Comparison of ENCODE assay signal across 20 cellular contexts in genomic region chr5:124397290-124397689, GRCh38.
"Had no signal": no experiment of that assay in that cellular context is flagged by ENCODE, and none has a peak within 500 bp of the region (broad histone marks: within the 10 kb centered on the region; RNA-seq: fewer than 3 reads in every experiment).

No MANE protein-coding gene starts in this region.

- H3K4me3 ChIP-seq: lower lobe of right lung, ovary, psoas muscle, right atrium auricular region, tibial artery had no signal

- H3K36me3 ChIP-seq: lower lobe of right lung, ovary, right atrium auricular region, tibial artery had no signal

- H3K9me3 Mint-ChIP-seq: activated naive CD8-positive, alpha-beta T cell treated with anti-CD3 and anti-CD28 coated beads, Interleukin-2, amount 10 ng/mL, durations not matched to agents 7 days and 5 days had no signal

- H3K36me3 Mint-ChIP-seq: activated naive CD8-positive, alpha-beta T cell treated with anti-CD3 and anti-CD28 coated beads, Interleukin-2, amount 10 ng/mL, durations not matched to agents 7 days and 5 days; natural killer cell had no signal

- H3K4me1 Mint-ChIP-seq: activated naive CD8-positive, alpha-beta T cell treated with anti-CD3 and anti-CD28 coated beads, Interleukin-2, amount 10 ng/mL, durations not matched to agents 7 days and 5 days; T-helper 17 cell had no signal

- H3K27me3 ChIP-seq: foreskin keratinocyte, ovary, right atrium auricular region, tibial artery had no signal

- ATAC-seq: activated T-cell treated with anti-CD3 and anti-CD28 coated beads, Interleukin-2, amount 50 U/mL, for 72 hours; foreskin keratinocyte; lower lobe of right lung; natural killer cell; psoas muscle; stimulated activated naive CD8-positive, alpha-beta T cell treated with anti-CD3 and anti-CD28 coated beads, Interleukin-15, Interleukin-2, amounts not matched to agents 100 U/mL and 50 U/mL, for 24 hours; T-helper 17 cell had no signal

- H3K4me3 Mint-ChIP-seq: activated naive CD4-positive, alpha-beta T cell treated with anti-CD3 and anti-CD28 coated beads for 36 hours; activated naive CD8-positive, alpha-beta T cell treated with anti-CD3 and anti-CD28 coated beads, Interleukin-2, amount 10 ng/mL, durations not matched to agents 7 days and 5 days; activated T-cell treated with anti-CD3 and anti-CD28 coated beads, Interleukin-2, amount 50 U/mL, for 72 hours; natural killer cell; T-helper 17 cell had no signal

- H3K27ac ChIP-seq: foreskin keratinocyte, lower lobe of right lung, ovary, psoas muscle, right atrium auricular region, tibial artery had no signal

- DNase-seq: activated CD4-positive, alpha-beta T cell treated with anti-CD3 and anti-CD28 coated beads for 4 hours; activated CD4-positive, alpha-beta T cell treated with anti-CD3 and anti-CD28 coated beads, Interleukin-2, amount 50 U/mL, for 48 hours; activated CD4-positive, CD25-positive, alpha-beta regulatory T cell; activated effector memory CD4-positive, alpha-beta T cell treated with Interleukin-2 at 50 U/mL for 16 hours; activated naive CD4-positive, alpha-beta T cell treated with anti-CD3 and anti-CD28 coated beads for 36 hours; activated naive CD8-positive, alpha-beta T cell treated with anti-CD3 and anti-CD28 coated beads, Interleukin-2, amount 10 ng/mL, durations not matched to agents 7 days and 5 days; activated T-cell treated with anti-CD3 and anti-CD28 coated beads, Interleukin-2, amount 50 U/mL, for 72 hours; amygdala; effector CD4-positive, alpha-beta T cell; foreskin keratinocyte; lower lobe of right lung; natural killer cell; ovary; psoas muscle; stimulated activated CD4-positive, alpha-beta T cell treated with anti-CD3 and anti-CD28 coated beads, Interleukin-12 subunit alpha, Interleukin-12 subunit beta, amount 100 ng/mL, for 4 hours; stimulated activated CD4-positive, alpha-beta T cell treated with anti-CD3 and anti-CD28 coated beads, Interleukin-4, amount 100 ng/mL, for 4 hours; stimulated activated naive CD8-positive, alpha-beta T cell treated with anti-CD3 and anti-CD28 coated beads, Interleukin-15, Interleukin-2, amounts not matched to agents 100 U/mL and 50 U/mL, for 24 hours; T-helper 17 cell; tibial artery had no signal

- H3K27me3 Mint-ChIP-seq: activated naive CD8-positive, alpha-beta T cell treated with anti-CD3 and anti-CD28 coated beads, Interleukin-2, amount 10 ng/mL, durations not matched to agents 7 days and 5 days; T-helper 17 cell had no signal

- H3K9me3 ChIP-seq: lower lobe of right lung, ovary, psoas muscle, right atrium auricular region, tibial artery had no signal

- H3K4me1 ChIP-seq: foreskin keratinocyte had no signal

- H3K27ac Mint-ChIP-seq: activated naive CD4-positive, alpha-beta T cell treated with anti-CD3 and anti-CD28 coated beads for 36 hours; activated naive CD8-positive, alpha-beta T cell treated with anti-CD3 and anti-CD28 coated beads, Interleukin-2, amount 10 ng/mL, durations not matched to agents 7 days and 5 days; activated T-cell treated with anti-CD3 and anti-CD28 coated beads, Interleukin-2, amount 50 U/mL, for 72 hours; natural killer cell; T-helper 17 cell had no signal
